In genomic region chr11:3837793-3838192, GRCh38 we compare ENCODE assay signal across 9 cellular contexts. TPM values are rescaled to one million over a fixed set of nuclear protein-coding genes. Genes with fewer than 3 reads are reported as not detected.
A peak's percentile ranks its signal among the peaks of the same experiment; 100 is the strongest.
DNase-seq lines count a peak whose midpoint lies in the region; FAIRE-seq and TF ChIP-seq lines count a peak whose summit lies in the region.
"Had no signal": no experiment of that assay in that cellular context is flagged by ENCODE, and none has a peak within 500 bp of the region (broad histone marks: within the 10 kb centered on the region; RNA-seq: fewer than 3 reads in every experiment).

No MANE protein-coding gene starts in this region.

- no peak for DNase-seq in activated naive CD4-positive, alpha-beta T cell treated with anti-CD3 and anti-CD28 coated beads, Interleukin-2, amount 10 ng/mL, durations not matched to agents 7 days and 5 days
- no peak for DNase-seq in activated naive CD4-positive, alpha-beta T cell treated with anti-CD3 and anti-CD28 coated beads, Interleukin-2, amount 50 U/mL, for 16 hours
- DNase-seq in activated T-helper 1 cell treated with anti-CD3 and anti-CD28 coated beads, Interleukin-12 subunit alpha, Interleukin-12 subunit beta, Interleukin-2, Interleukin-4 antibody, amounts not matched to agents 30 ng/mL and 10 ng/mL and 1 ng/mL, durations not matched to agents 14 hours and 24 hours and 36 hours (ENCODE audit: low spot score), result no peak
- peak; percentile 55 for DNase-seq in kidney tubule cell (ENCODE audit: low spot score)
- peak; percentile 27 to 36 for DNase-seq in uterus
- DNase-seq in BE2C, result no peak
- DNase-seq in frontal cortex (ENCODE audit: low spot score in 2 of 2), result no peak
- DNase-seq in stimulated activated naive CD4-positive, alpha-beta T cell (lab: John Stamatoyannopoulos, UW), result no peak
- DNase-seq: DMS79 had no signal

- peak overlapping the region in 1 of 2 donors; percentile 28 for H3K27ac ChIP-seq in uterus

- TF ChIP-seq CTCF in uterus (IDR thresholded peaks at IDR 0.05) (no peak), BE2C (IDR thresholded peaks at IDR 0.05; ENCODE audit: low read depth, low read length) (no peak)

- H3K9me3 ChIP-seq in uterus (no peaks in the 10 kb centered on the region), BE2C (no peaks in the 10 kb centered on the region)

- peaks cover 52% of the 10 kb centered on the region for H3K36me3 Mint-ChIP-seq in activated naive CD4-positive, alpha-beta T cell treated with anti-CD3 and anti-CD28 coated beads, Interleukin-2, amount 10 ng/mL, durations not matched to agents 7 days and 5 days
- H3K36me3 Mint-ChIP-seq in activated T-helper 1 cell treated with anti-CD3 and anti-CD28 coated beads, Interleukin-12 subunit alpha, Interleukin-12 subunit beta, Interleukin-2, Interleukin-4 antibody, amounts not matched to agents 30 ng/mL and 10 ng/mL and 1 ng/mL, durations not matched to agents 14 hours and 24 hours and 36 hours (ENCODE audit: low read depth), result peaks cover 46% of the 10 kb centered on the region

- H3K27me3 ChIP-seq in uterus (no peaks in the 10 kb centered on the region), BE2C (no peaks in the 10 kb centered on the region)

- H3K4me1 ChIP-seq in uterus (peaks cover 0 to 9% of the 10 kb centered on the region in 2 donors), BE2C (no peaks in the 10 kb centered on the region)

- no peak for TF ChIP-seq POLR2A in uterus (IDR thresholded peaks at IDR 0.05)

- FAIRE-seq in frontal cortex (lab: Jason Lieb, UNC), result no peak

- H3K36me3 ChIP-seq in uterus (no peaks in the 10 kb centered on the region), BE2C (no peaks in the 10 kb centered on the region)

- CTCF ChIA-PET in activated naive CD4-positive, alpha-beta T cell treated with anti-CD3 and anti-CD28 coated beads, Interleukin-2, amount 10 ng/mL, durations not matched to agents 7 days and 5 days (lab: Charles Lee), result interaction anchor here (0.7 to 12.4 kb wide), 6 partner anchors 12 to 235 kb away, joined by 3 to 179 read pairs (median 8); partner anchors contain the start of genes PGAP2 and STIM1

- H3K4me3 Mint-ChIP-seq in activated naive CD4-positive, alpha-beta T cell treated with anti-CD3 and anti-CD28 coated beads, Interleukin-2, amount 10 ng/mL, durations not matched to agents 7 days and 5 days, result peak overlapping the region; percentile 88
- peak overlapping the region; percentile 96 for H3K4me3 Mint-ChIP-seq in activated T-helper 1 cell treated with anti-CD3 and anti-CD28 coated beads, Interleukin-12 subunit alpha, Interleukin-12 subunit beta, Interleukin-2, Interleukin-4 antibody, amounts not matched to agents 30 ng/mL and 10 ng/mL and 1 ng/mL, durations not matched to agents 14 hours and 24 hours and 36 hours

- H3K4me1 Mint-ChIP-seq in activated naive CD4-positive, alpha-beta T cell treated with anti-CD3 and anti-CD28 coated beads, Interleukin-2, amount 10 ng/mL, durations not matched to agents 7 days and 5 days, result peaks cover 70% of the 10 kb centered on the region
- peaks cover 67% of the 10 kb centered on the region for H3K4me1 Mint-ChIP-seq in activated T-helper 1 cell treated with anti-CD3 and anti-CD28 coated beads, Interleukin-12 subunit alpha, Interleukin-12 subunit beta, Interleukin-2, Interleukin-4 antibody, amounts not matched to agents 30 ng/mL and 10 ng/mL and 1 ng/mL, durations not matched to agents 14 hours and 24 hours and 36 hours (ENCODE audit: low read depth)

- no peaks in the 10 kb centered on the region for H3K27me3 Mint-ChIP-seq in activated naive CD4-positive, alpha-beta T cell treated with anti-CD3 and anti-CD28 coated beads, Interleukin-2, amount 10 ng/mL, durations not matched to agents 7 days and 5 days
- H3K27me3 Mint-ChIP-seq in activated T-helper 1 cell treated with anti-CD3 and anti-CD28 coated beads, Interleukin-12 subunit alpha, Interleukin-12 subunit beta, Interleukin-2, Interleukin-4 antibody, amounts not matched to agents 30 ng/mL and 10 ng/mL and 1 ng/mL, durations not matched to agents 14 hours and 24 hours and 36 hours (ENCODE audit: insufficient read depth), result no peaks in the 10 kb centered on the region

- H3K27ac Mint-ChIP-seq in activated naive CD4-positive, alpha-beta T cell treated with anti-CD3 and anti-CD28 coated beads, Interleukin-2, amount 10 ng/mL, durations not matched to agents 7 days and 5 days, result peak overlapping the region; percentile 94
- H3K27ac Mint-ChIP-seq in activated T-helper 1 cell treated with anti-CD3 and anti-CD28 coated beads, Interleukin-12 subunit alpha, Interleukin-12 subunit beta, Interleukin-2, Interleukin-4 antibody, amounts not matched to agents 30 ng/mL and 10 ng/mL and 1 ng/mL, durations not matched to agents 14 hours and 24 hours and 36 hours, result peak overlapping the region; percentile 94

- intact Hi-C loops in activated T-helper 1 cell treated with anti-CD3 and anti-CD28 coated beads, Interleukin-12 subunit alpha, Interleukin-12 subunit beta, Interleukin-2, Interleukin-4 antibody, amounts not matched to agents 30 ng/mL and 10 ng/mL and 1 ng/mL, durations not matched to agents 14 hours and 24 hours and 36 hours (cut with micrococcal nuclease), result no loop called here
- intact Hi-C loops in uterus (cut with DNase I; ENCODE audit: low total_unique reads), result no loop called here

- H3K9me3 Mint-ChIP-seq in activated naive CD4-positive, alpha-beta T cell treated with anti-CD3 and anti-CD28 coated beads, Interleukin-2, amount 10 ng/mL, durations not matched to agents 7 days and 5 days, result no peaks in the 10 kb centered on the region
- H3K9me3 Mint-ChIP-seq in activated T-helper 1 cell treated with anti-CD3 and anti-CD28 coated beads, Interleukin-12 subunit alpha, Interleukin-12 subunit beta, Interleukin-2, Interleukin-4 antibody, amounts not matched to agents 30 ng/mL and 10 ng/mL and 1 ng/mL, durations not matched to agents 14 hours and 24 hours and 36 hours, result no peaks in the 10 kb centered on the region

- H3K4me3 ChIP-seq in uterus (no peak overlapping the region), BE2C (ENCODE audit: low read depth, low read length) (no peak overlapping the region)

RNA-seq across cellular contexts. Expression of gene RHOG, which starts 3.0 kb away (rescaled TPM):
- total RNA-seq in activated T-helper 1 cell treated with anti-CD3 and anti-CD28 coated beads, Interleukin-12 subunit alpha, Interleukin-12 subunit beta, Interleukin-2, Interleukin-4 antibody, amounts not matched to agents 30 ng/mL and 10 ng/mL and 1 ng/mL, durations not matched to agents 14 hours and 24 hours and 36 hours, result 170 and 179 TPM in 2 replicates
- total RNA-seq in uterus, result 10 to 100 TPM; 10.5 to 46.9 (median 38.1) TPM
- polyA plus RNA-seq in BE2C (2012; ENCODE audit: insufficient read depth, insufficient read length, low read depth), result 130 TPM
- total RNA-seq in frontal cortex, result 1.2 TPM

RNA-seq across cellular contexts. Expression of gene STIM1, which starts 17.7 kb away (rescaled TPM):
- 61.7 and 68.0 TPM in 2 replicates for total RNA-seq in activated T-helper 1 cell treated with anti-CD3 and anti-CD28 coated beads, Interleukin-12 subunit alpha, Interleukin-12 subunit beta, Interleukin-2, Interleukin-4 antibody, amounts not matched to agents 30 ng/mL and 10 ng/mL and 1 ng/mL, durations not matched to agents 14 hours and 24 hours and 36 hours
- total RNA-seq in uterus (100 to 1,000 TPM in 1 of 4 donors, 10 to 100 TPM in 3; 37.6 to 114 (median 56.3) TPM), frontal cortex (16.3 TPM)
- polyA plus RNA-seq in BE2C (2012; ENCODE audit: insufficient read depth, insufficient read length, low read depth), result 29.2 TPM

RNA-seq across cellular contexts. Expression of gene PGAP2, which starts 29.4 kb away (rescaled TPM):
- total RNA-seq in activated T-helper 1 cell treated with anti-CD3 and anti-CD28 coated beads, Interleukin-12 subunit alpha, Interleukin-12 subunit beta, Interleukin-2, Interleukin-4 antibody, amounts not matched to agents 30 ng/mL and 10 ng/mL and 1 ng/mL, durations not matched to agents 14 hours and 24 hours and 36 hours, result 29.8 and 30.1 TPM in 2 replicates
- 10 to 100 TPM in 3 of 4 donors, not detected in 1; 12.2 to 16.5 (median 13.8) TPM for total RNA-seq in uterus
- polyA plus RNA-seq in BE2C (2012; ENCODE audit: insufficient read depth, insufficient read length, low read depth), result 9.8 TPM
- 6.9 TPM for total RNA-seq in frontal cortex

RNA-seq across cellular contexts. Expression of gene NUP98, which starts 40.4 kb away (rescaled TPM):
- 122 and 123 TPM in 2 replicates for total RNA-seq in activated T-helper 1 cell treated with anti-CD3 and anti-CD28 coated beads, Interleukin-12 subunit alpha, Interleukin-12 subunit beta, Interleukin-2, Interleukin-4 antibody, amounts not matched to agents 30 ng/mL and 10 ng/mL and 1 ng/mL, durations not matched to agents 14 hours and 24 hours and 36 hours
- total RNA-seq in uterus (100 to 1,000 TPM in 3 of 4 donors, 10 to 100 TPM in 1; 55.1 to 189 (median 123) TPM), frontal cortex (73.4 TPM)
- 36.4 TPM for polyA plus RNA-seq in BE2C (2012; ENCODE audit: insufficient read depth, insufficient read length, low read depth)

Comparison
In these comparisons a context has a peak if more than half of its experiments do, and no peak if none do; other contexts are left out.
1. DNase-seq: peak in kidney tubule cell (single experiment) and uterus (2 of 2); none in activated naive CD4-positive, alpha-beta T cell treated with anti-CD3 and anti-CD28 coated beads, Interleukin-2, amount 10 ng/mL, durations not matched to agents 7 days and 5 days (single experiment), activated naive CD4-positive, alpha-beta T cell treated with anti-CD3 and anti-CD28 coated beads, Interleukin-2, amount 50 U/mL, for 16 hours (single experiment), activated T-helper 1 cell treated with anti-CD3 and anti-CD28 coated beads, Interleukin-12 subunit alpha, Interleukin-12 subunit beta, Interleukin-2, Interleukin-4 antibody, amounts not matched to agents 30 ng/mL and 10 ng/mL and 1 ng/mL, durations not matched to agents 14 hours and 24 hours and 36 hours (single experiment), BE2C (single experiment), frontal cortex (0 of 2) and stimulated activated naive CD4-positive, alpha-beta T cell (0 of 6).